ENCODE assay signal across 8 cellular contexts in the genomic region with DNA sequence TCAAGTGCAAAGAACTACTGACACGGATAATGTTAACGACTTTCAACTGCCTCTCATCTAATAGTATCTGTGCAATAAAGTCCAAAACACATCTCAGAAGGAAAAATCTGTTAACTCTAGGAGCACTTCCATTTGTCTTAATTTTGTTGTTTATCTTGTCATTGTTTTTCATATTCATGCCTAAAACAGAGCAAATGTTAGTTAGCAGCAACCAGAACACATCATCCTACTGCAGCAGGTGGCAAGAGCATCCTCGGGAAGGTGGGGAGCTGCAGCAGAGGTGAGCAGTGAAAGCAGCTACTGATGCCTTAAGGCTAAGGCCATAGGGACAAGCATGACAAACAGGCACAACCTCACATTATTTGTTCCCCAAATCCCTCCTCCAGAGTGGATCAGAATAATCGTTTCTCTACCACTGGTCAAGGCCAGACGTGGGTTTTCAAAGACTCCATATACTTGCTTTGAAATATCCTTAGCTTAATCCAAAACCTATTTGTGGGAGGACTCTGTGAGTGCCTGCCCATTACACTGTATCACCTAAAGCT. TPM values are rescaled to one million over a fixed set of nuclear protein-coding genes. Genes with fewer than 3 reads are reported as not detected.
A peak's percentile ranks its signal among the peaks of the same experiment; 100 is the strongest.
DNase-seq lines count a peak whose midpoint lies in the region; ATAC-seq, FAIRE-seq and TF ChIP-seq lines count a peak whose summit lies in the region.

No MANE protein-coding gene starts in this region.

- H3K27ac ChIP-seq in SJSA1 (no peak overlapping the region), skin epidermis (peak overlapping the region in 13 of 21 experiments; percentile 88 to 98 (median 95))

- H3K4me3 ChIP-seq in H7 (ENCODE audit: insufficient read depth, low read depth, low read length), result peak overlapping the region; percentile 91
- H3K4me3 ChIP-seq in SJSA1, result peak overlapping the region; percentile 66
- H3K4me3 ChIP-seq in fibroblast of villous mesenchyme (ENCODE audit: low read depth, low read length), result peak overlapping the region; percentile 98
- peak overlapping the region; percentile 52 to 95 (median 84) for H3K4me3 ChIP-seq in skin epidermis

- H3K4me1 ChIP-seq in SJSA1 (replicated peaks), result peaks cover 16% of the 10 kb centered on the region

- no peak for ATAC-seq in GM21381 (IDR thresholded peaks at IDR 0.05; ENCODE audit: unreplicated experiment)
- no peak for ATAC-seq in HG03175 (IDR thresholded peaks at IDR 0.05; ENCODE audit: unreplicated experiment)

- TF ChIP-seq CTCF in fibroblast of villous mesenchyme (IDR thresholded peaks at IDR 0.05; ENCODE audit: insufficient read depth, low read depth, low read length), result no peak

- FAIRE-seq in RCC 7860 (lab: Jason Lieb, UNC), result no peak

- H3K9me3 ChIP-seq in SJSA1 (replicated peaks), result no peaks in the 10 kb centered on the region

- H3K27me3 ChIP-seq in H7 (ENCODE audit: control insufficient read depth, insufficient read depth, low read length) (no peaks in the 10 kb centered on the region), SJSA1 (replicated peaks) (no peaks in the 10 kb centered on the region)

- no peak for DNase-seq in H7
- DNase-seq in SJSA1 (ENCODE audit: low read depth in 1 of 2, low spot score in 2 of 2), result no peak
- no peak for DNase-seq in fibroblast of villous mesenchyme (ENCODE audit: low read depth)
- DNase-seq in RCC 7860 (ENCODE audit: low spot score), result no peak
- no peak for DNase-seq in cortex of kidney (lab: John Stamatoyannopoulos, UW)

- 0 out of 2 replicates have a peak, but pooled peaks cover 1% of the 10 kb centered on the region for H3K36me3 ChIP-seq in H7 (replicated peaks; ENCODE audit: control insufficient read depth, insufficient read depth, low read length)
- no peaks in the 10 kb centered on the region for H3K36me3 ChIP-seq in SJSA1

RNA-seq across cellular contexts. Expression of a gene that starts 1.1 kb away (rescaled TPM):
- 87.9 and 114 TPM in 2 replicates for total RNA-seq in H7 (2014; rRNA removed; shearing (Covaris generic))
- 18.5 and 20.2 TPM in 2 replicates for total RNA-seq in SJSA1 (2014; rRNA removed; shearing (Covaris generic))
- total RNA-seq in fibroblast of villous mesenchyme, result 220 and 234 TPM in 2 replicates
